In the genomic region with DNA sequence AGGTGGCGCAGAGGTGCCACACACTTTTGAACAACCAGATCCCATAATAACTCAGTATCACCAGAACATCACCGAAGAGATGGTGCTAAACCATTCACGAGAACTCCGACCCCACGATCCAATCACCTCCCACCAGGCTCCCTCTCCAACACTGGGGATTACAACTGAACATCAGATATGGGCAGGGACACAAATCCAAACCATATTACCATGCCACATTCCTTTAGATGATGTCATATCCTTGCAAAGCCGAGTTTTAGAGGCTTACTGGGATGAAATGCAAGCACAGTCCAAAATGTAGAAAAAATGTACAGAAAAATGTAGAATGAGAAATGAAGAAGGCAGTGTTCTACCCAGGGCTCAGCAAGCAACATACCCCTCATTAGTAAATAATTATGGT, we compare ENCODE assay signal across 15 cellular contexts.
DNase-seq lines count a peak whose midpoint lies in the region; ATAC-seq, FAIRE-seq and TF ChIP-seq lines count a peak whose summit lies in the region.
"Had no signal": no experiment of that assay in that cellular context is flagged by ENCODE, and none has a peak within 500 bp of the region (broad histone marks: within the 10 kb centered on the region; RNA-seq: fewer than 3 reads in every experiment).

No MANE protein-coding gene starts in this region.

- intact Hi-C loops in mammary epithelial cell (cut with micrococcal nuclease): loop anchor here (1.0 kb wide), 1 partner anchor 34 kb away; no protein-coding TSS in a partner anchor
- intact Hi-C loops in psoas muscle (cut with DNase I): no loop called here
- intact Hi-C loops in sciatic nerve (cut with DNase I): no loop called here

- peak; percentile 59 for DNase-seq in AG08395 (ENCODE audit: low spot score)
- peak; percentile 30 for DNase-seq in HTR-8/SVneo (ENCODE audit: insufficient read length, low spot score)
- peak; percentile 32 for DNase-seq in mammary epithelial cell
- DNase-seq in lung microvascular endothelial cell (ENCODE audit: low read depth in 2 of 2): peak; percentile 21 to 57
- DNase-seq in psoas muscle: no peak
- no peak for DNase-seq in mesenteric fat pad (ENCODE audit: low spot score)
- no peak for DNase-seq in sciatic nerve (ENCODE audit: low spot score)
- DNase-seq: activated T-cell treated with anti-CD3 and anti-CD28 coated beads, Interleukin-2, amount 50 U/mL, for 48 hours; esophagus squamous epithelium; H7; left ventricle myocardium inferior; pancreas had no signal

- no peak overlapping the region for H3K4me2 ChIP-seq in mammary epithelial cell (ENCODE audit: insufficient read depth, low read depth, low read length)
- H3K4me2 ChIP-seq: BLaER1 had no signal

- H3K36me3 ChIP-seq in mammary epithelial cell (ENCODE audit: insufficient read depth, low read length) (no peaks in the 10 kb centered on the region), psoas muscle (ENCODE audit: insufficient read depth in 1 of 2, low read depth in 1 of 2) (no peaks in the 10 kb centered on the region)
- H3K36me3 ChIP-seq: BLaER1, esophagus squamous epithelium, left ventricle myocardium inferior, pancreas had no signal

- H3K4me3 ChIP-seq in mammary epithelial cell (replicated peaks in 1 of 3; ENCODE audit: insufficient read depth in 1 of 3, low read depth in 2 of 3, low read length in 3 of 3) (no peak overlapping the region), psoas muscle (no peak overlapping the region)
- H3K4me3 ChIP-seq: BLaER1, esophagus squamous epithelium, left ventricle myocardium inferior, pancreas had no signal

- no TSS peak for BruUV-seq in mammary epithelial cell (replicated peaks; lab: Mats Ljungman, UMichigan)

- no peak overlapping the region for H3K9ac ChIP-seq in mammary epithelial cell (ENCODE audit: insufficient read depth, low read length)
- H3K9ac ChIP-seq: BLaER1 had no signal

- CTCF ChIA-PET in mammary epithelial cell (lab: Charles Lee; ENCODE audit: low non-redundant PET): no interaction called here

- no peak overlapping the region for H3K27ac ChIP-seq in mammary epithelial cell (ENCODE audit: insufficient read depth, low read depth, low read length)
- no peak overlapping the region for H3K27ac ChIP-seq in psoas muscle
- H3K27ac ChIP-seq: BLaER1, esophagus squamous epithelium, left ventricle myocardium inferior, pancreas had no signal

- dilution Hi-C loops in mammary epithelial cell (cut with HindIII; ENCODE audit: low sequenced_read_pairs): no loop called here

- H4K20me1 ChIP-seq in mammary epithelial cell (ENCODE audit: insufficient read depth, low read length): no peaks in the 10 kb centered on the region
- H4K20me1 ChIP-seq: BLaER1 had no signal

- no peaks in the 10 kb centered on the region for H3K79me2 ChIP-seq in mammary epithelial cell (ENCODE audit: insufficient read depth, low read length)

- 61% methylated on average over 5 of the region's 6 CpGs for WGBS in mammary epithelial cell (ENCODE audit: low coverage, missing lambda C conversion rate)
- 42 to 48% (median 45%) methylated on average over 6 of the region's 6 CpGs for WGBS in psoas muscle, 3 donors

- in situ Hi-C loops in mammary epithelial cell (cut with MboI; ENCODE audit: low sequenced_read_pairs in 2 of 2): no loop called here

- ATAC-seq in psoas muscle (no peak), GM21381 (IDR thresholded peaks at IDR 0.05; ENCODE audit: unreplicated experiment) (no peak), sciatic nerve (no peak)
- ATAC-seq: pancreas, WTC11 had no signal

- peaks cover 11% of the 10 kb centered on the region for H3K4me1 ChIP-seq in mammary epithelial cell (ENCODE audit: insufficient read depth, low read length)
- H3K4me1 ChIP-seq in psoas muscle: no peaks in the 10 kb centered on the region
- H3K4me1 ChIP-seq: BLaER1, esophagus squamous epithelium, left ventricle myocardium inferior, pancreas had no signal

- peak; percentile 26 for FAIRE-seq in HTR-8/SVneo (lab: Jason Lieb, UNC)
- FAIRE-seq: pancreas had no signal

- peak overlapping the region; percentile 61 for H2AFZ ChIP-seq in mammary epithelial cell (ENCODE audit: low read depth, low read length)

- no peaks in the 10 kb centered on the region for H3K27me3 ChIP-seq in mammary epithelial cell (ENCODE audit: insufficient read depth, low read length)
- no peaks in the 10 kb centered on the region for H3K27me3 ChIP-seq in psoas muscle (ENCODE audit: insufficient read depth in 3 of 3, low read length in 2 of 3)
- H3K27me3 ChIP-seq: BLaER1, esophagus squamous epithelium, pancreas had no signal

- H3K9me3 ChIP-seq in mammary epithelial cell (replicated peaks; ENCODE audit: insufficient read depth, low read length) (no peaks in the 10 kb centered on the region), psoas muscle (no peaks in the 10 kb centered on the region)
- H3K9me3 ChIP-seq: esophagus squamous epithelium, pancreas had no signal

- no peak for TF ChIP-seq CTCF in mammary epithelial cell (conservative IDR thresholded peaks at IDR 0.05 in 1 of 2, IDR thresholded peaks at IDR 0.05 in 1 of 2; ENCODE audit: extremely low read depth in 1 of 2, insufficient read depth in 1 of 2, low read depth in 1 of 2, low read length in 2 of 2)
- no peak for TF ChIP-seq CTCF in psoas muscle (IDR thresholded peaks at IDR 0.05)

Comparison
In these comparisons a context has a peak if more than half of its experiments do, and no peak if none do; other contexts are left out.
1. DNase-seq: peak in AG08395 (single experiment), HTR-8/SVneo (single experiment), mammary epithelial cell (single experiment) and lung microvascular endothelial cell (2 of 2); none in psoas muscle (0 of 2), mesenteric fat pad (single experiment) and sciatic nerve (single experiment).